ENCODE assay signal across 8 cellular contexts in genomic region chr12:122523846-122524718, GRCh38. TPM values are rescaled to one million over a fixed set of nuclear protein-coding genes. Genes with fewer than 3 reads are reported as not detected.
DNase-seq lines count a peak whose midpoint lies in the region; ATAC-seq, FAIRE-seq and TF ChIP-seq lines count a peak whose summit lies in the region.
"Had no signal": no experiment of that assay in that cellular context is flagged by ENCODE, and none has a peak within 500 bp of the region (broad histone marks: within the 10 kb centered on the region; RNA-seq: fewer than 3 reads in every experiment).

No MANE protein-coding gene starts in this region.

- no peak for ATAC-seq in GM18861 (IDR thresholded peaks at IDR 0.05; ENCODE audit: unreplicated experiment)
- ATAC-seq: left lobe of liver had no signal

- TF ChIP-seq POLR2A in H54 (IDR thresholded peaks at IDR 0.05; ENCODE audit: low read depth, low read length) = no peak

- H3K4me1 ChIP-seq in PC-9 (replicated peaks; ENCODE audit: insufficient read depth) = peaks cover 35% of the 10 kb centered on the region
- peaks cover 34% of the 10 kb centered on the region for H3K4me1 ChIP-seq in skeletal muscle satellite cell (ENCODE audit: control insufficient read depth, insufficient read depth, low read length)

- intact Hi-C loops in PC-9 (cut with micrococcal nuclease; ENCODE audit: unreplicated experiment) = no loop called here

- TF ChIP-seq CTCF in PC-9 (conservative IDR thresholded peaks at IDR 0.05) (no peak), fibroblast of pulmonary artery (IDR thresholded peaks at IDR 0.05; ENCODE audit: low read length, missing control alignments) (no peak)

- DNase-seq in H54 (ENCODE audit: insufficient read length, low spot score) (no peak), PC-9 (no peak), fibroblast of pulmonary artery (ENCODE audit: low read depth) (no peak), hepatic stellate cell (ENCODE audit: low spot score) (no peak)
- DNase-seq in effector CD4-positive, alpha-beta T cell = no peak

- peaks cover 65% of the 10 kb centered on the region for H4K20me1 ChIP-seq in PC-9 (ENCODE audit: insufficient read depth)

- H3K9me3 ChIP-seq in PC-9 (ENCODE audit: insufficient read depth, low read depth) (no peaks in the 10 kb centered on the region), skeletal muscle satellite cell (replicated peaks; ENCODE audit: low read length) (no peaks in the 10 kb centered on the region)

- FAIRE-seq in H54 (lab: Jason Lieb, UNC) = peak; percentile 67

- H3K4me3 ChIP-seq in PC-9 (peak overlapping the region; percentile 86), fibroblast of pulmonary artery (replicated peaks; ENCODE audit: low read depth, low read length) (peak overlapping the region; percentile 38), skeletal muscle satellite cell (ENCODE audit: low read length) (peak overlapping the region; percentile 76)

- peaks cover 58% of the 10 kb centered on the region for H3K36me3 ChIP-seq in PC-9 (ENCODE audit: low read depth)
- peaks cover 57% of the 10 kb centered on the region for H3K36me3 ChIP-seq in skeletal muscle satellite cell (ENCODE audit: insufficient read depth, low read length)

- H3K27ac ChIP-seq in PC-9 = peak overlapping the region; percentile 35

- peak overlapping the region; percentile 98 for H3K9ac ChIP-seq in skeletal muscle satellite cell (ENCODE audit: low read depth, low read length)

- BruUV-seq in PC-9 (replicated peaks; lab: Mats Ljungman, UMichigan) = no TSS peak

- H3K4me2 ChIP-seq in PC-9 (peak overlapping the region; percentile 94), skeletal muscle satellite cell (ENCODE audit: low read length) (peak overlapping the region; percentile 80)

- H3K27me3 ChIP-seq in PC-9 (ENCODE audit: insufficient read depth, low read depth) = no peaks in the 10 kb centered on the region
- no peaks in the 10 kb centered on the region for H3K27me3 ChIP-seq in skeletal muscle satellite cell (ENCODE audit: control insufficient read depth, insufficient read depth, low read length)

- CTCF ChIA-PET in PC-9 (lab: Charles Lee) = interaction anchor here (0.6 kb wide), 1 partner anchor 694 kb away, joined by 3 read pairs; no protein-coding TSS in a partner anchor

- peaks cover 93% of the 10 kb centered on the region for H3K79me2 ChIP-seq in PC-9 (ENCODE audit: low read depth)

- POLR2A ChIA-PET in PC-9 (lab: Charles Lee; ENCODE audit: unreplicated experiment) = no interaction called here

- no peaks in the 10 kb centered on the region for H3K9me2 ChIP-seq in PC-9 (ENCODE audit: insufficient read depth)

- no peak overlapping the region for H2AFZ ChIP-seq in PC-9

- H3F3A ChIP-seq in PC-9 (ENCODE audit: insufficient read depth, low read depth) = peaks cover 43% of the 10 kb centered on the region

RNA-seq across cellular contexts. Expression of gene RSRC2, which starts 2.7 kb away (rescaled TPM):
- total RNA-seq in PC-9 (2021) = 61.2 and 64.5 TPM in 2 replicates
- 26.4 and 30.2 TPM in 2 replicates for total RNA-seq in skeletal muscle satellite cell (2012; rRNA removed)

RNA-seq across cellular contexts. Expression of gene KNTC1, which starts 3.0 kb away (rescaled TPM):
- 63.0 and 67.7 TPM in 2 replicates for total RNA-seq in PC-9 (2021)
- 25.6 and 29.7 TPM in 2 replicates for total RNA-seq in skeletal muscle satellite cell (2012; rRNA removed)

RNA-seq across cellular contexts. Expression of gene ZCCHC8, which starts 23.4 kb away (rescaled TPM):
- total RNA-seq in PC-9 (2021) = 16.7 and 24.3 TPM in 2 replicates
- total RNA-seq in skeletal muscle satellite cell (2012; rRNA removed) = 15.1 and 16.0 TPM in 2 replicates
